Comparison of ENCODE assay signal across 16 cellular contexts in genomic region chr4:185405296-185405999, GRCh38. TPM values are rescaled to one million over a fixed set of nuclear protein-coding genes. Genes with fewer than 3 reads are reported as not detected.
DNase-seq lines count a peak whose midpoint lies in the region; ATAC-seq and TF ChIP-seq lines count a peak whose summit lies in the region.
"Had no signal": no experiment of that assay in that cellular context is flagged by ENCODE, and none has a peak within 500 bp of the region (broad histone marks: within the 10 kb centered on the region; RNA-seq: fewer than 3 reads in every experiment).

No MANE protein-coding gene starts in this region.

- TF ChIP-seq POLR2A in GM18505 (IDR thresholded peaks at IDR 0.05; ENCODE audit: borderline replicate concordance, extremely low read depth, insufficient read depth, insufficient read length): no peak

- H3K27me3 Mint-ChIP-seq in activated B cell treated with CpG ODN at 0.5 μM for 24 hours (no peaks in the 10 kb centered on the region), endodermal cell (ENCODE audit: insufficient read depth) (no peaks in the 10 kb centered on the region)
- H3K27me3 Mint-ChIP-seq in activated CD8-positive, alpha-beta T cell treated with anti-CD3 and anti-CD28 coated beads, Interleukin-2, amount 10 ng/mL, durations not matched to agents 7 days and 5 days (ENCODE audit: low read depth): no peaks in the 10 kb centered on the region

- H3K9ac ChIP-seq in endodermal cell (ENCODE audit: extremely low read depth, low read length, poor library complexity, severe bottlenecking): no peak overlapping the region

- no peak for DNase-seq in activated B cell treated with CpG ODN at 0.5 μM for 24 hours
- no peak for DNase-seq in activated CD8-positive, alpha-beta T cell treated with anti-CD3 and anti-CD28 coated beads, Interleukin-2, amount 10 ng/mL, durations not matched to agents 7 days and 5 days
- no peak for DNase-seq in superior temporal gyrus (ENCODE audit: extremely low spot score)
- DNase-seq in NCI-H1436 treated with DMSO at 0.1 percent for 48 hours (lab: John Stamatoyannopoulos, UW): no peak
- DNase-seq in endodermal cell: no peak
- DNase-seq: activated naive CD4-positive, alpha-beta T cell treated with anti-CD3 and anti-CD28 coated beads, Interleukin-2, amount 50 U/mL, for 16 hours; BE2C; dorsolateral prefrontal cortex; H9; IMR-90; NCI-H2171 treated with DMSO at 0.1 percent for 48 hours; uterus had no signal

- peaks cover 7% of the 10 kb centered on the region for H3K9me3 ChIP-seq in endodermal cell (ENCODE audit: control insufficient read depth, low read length)
- H3K9me3 ChIP-seq: BE2C, uterus had no signal

- H3K4me1 ChIP-seq in endodermal cell (ENCODE audit: control insufficient read depth, insufficient read depth, low read length): no peaks in the 10 kb centered on the region
- H3K4me1 ChIP-seq: BE2C, uterus had no signal

- POLR2A ChIA-PET in activated B cell treated with CpG ODN at 0.5 μM for 24 hours (lab: Charles Lee): interaction anchor here (0.5 to 2.9 kb wide), 5 partner anchors 10 to 64 kb away, joined by 3 to 44 read pairs (median 4); partner anchors contain the start of genes ANKRD37, LRP2BP and UFSP2
- POLR2A ChIA-PET in activated CD8-positive, alpha-beta T cell treated with anti-CD3 and anti-CD28 coated beads, Interleukin-2, amount 10 ng/mL, durations not matched to agents 7 days and 5 days (lab: Charles Lee): interaction anchor here (1.9 kb wide), 1 partner anchor 20 kb away, joined by 6 read pairs; the partner anchor contains the start of gene UFSP2

- CTCF ChIA-PET in activated B cell treated with CpG ODN at 0.5 μM for 24 hours (lab: Charles Lee): no interaction called here
- CTCF ChIA-PET in activated CD8-positive, alpha-beta T cell treated with anti-CD3 and anti-CD28 coated beads, Interleukin-2, amount 10 ng/mL, durations not matched to agents 7 days and 5 days (lab: Charles Lee): interaction anchor here (0.8 to 1.3 kb wide), 2 partner anchors 9 to 193 kb away, joined by 3 to 4 read pairs; partner anchors contain the start of gene ANKRD37

- peaks cover 3% of the 10 kb centered on the region for H3K9me3 Mint-ChIP-seq in activated B cell treated with CpG ODN at 0.5 μM for 24 hours
- H3K9me3 Mint-ChIP-seq in activated CD8-positive, alpha-beta T cell treated with anti-CD3 and anti-CD28 coated beads, Interleukin-2, amount 10 ng/mL, durations not matched to agents 7 days and 5 days (ENCODE audit: insufficient read depth): no peaks in the 10 kb centered on the region
- H3K9me3 Mint-ChIP-seq in endodermal cell: peaks cover 5% of the 10 kb centered on the region

- H3K27me3 ChIP-seq in endodermal cell (ENCODE audit: control insufficient read depth, insufficient read depth, low read length, poor library complexity, severe bottlenecking): no peaks in the 10 kb centered on the region
- H3K27me3 ChIP-seq: BE2C, dorsolateral prefrontal cortex, uterus had no signal

- H3K27ac ChIP-seq in endodermal cell (ENCODE audit: low read depth, low read length): no peak overlapping the region
- H3K27ac ChIP-seq: uterus had no signal

- WGBS in endodermal cell (ENCODE audit: insufficient coverage in 1 of 2, insufficient read length in 1 of 2), 2 experiments: 97 to 100% methylated on average over 4 to 6 of the region's 6 CpGs

- TF ChIP-seq CTCF in activated B cell treated with CpG ODN at 0.5 μM for 24 hours (IDR thresholded peaks at IDR 0.05) (no peak), endodermal cell (conservative IDR thresholded peaks at IDR 0.05) (no peak)

- ATAC-seq in GM18505 (IDR thresholded peaks at IDR 0.05; ENCODE audit: unreplicated experiment) (peak; percentile 66), GM21360 (IDR thresholded peaks at IDR 0.05; ENCODE audit: unreplicated experiment) (peak; percentile 47), HG03139 (IDR thresholded peaks at IDR 0.05; ENCODE audit: unreplicated experiment) (peak; percentile 64), activated B cell treated with CpG ODN at 0.5 μM for 24 hours (ENCODE audit: low read depth) (peak; percentile 87)
- no peak for ATAC-seq in activated CD8-positive, alpha-beta T cell treated with anti-CD3 and anti-CD28 coated beads, Interleukin-2, amount 10 ng/mL, durations not matched to agents 7 days and 5 days

- H3K27ac Mint-ChIP-seq in activated B cell treated with CpG ODN at 0.5 μM for 24 hours (peak overlapping the region; percentile 80), endodermal cell (no peak overlapping the region)
- H3K27ac Mint-ChIP-seq in activated CD8-positive, alpha-beta T cell treated with anti-CD3 and anti-CD28 coated beads, Interleukin-2, amount 10 ng/mL, durations not matched to agents 7 days and 5 days: no peak overlapping the region
- H3K27ac Mint-ChIP-seq: mesothelial cell of epicardium had no signal

- no peak overlapping the region for H3K4me3 ChIP-seq in endodermal cell (ENCODE audit: low read length)
- H3K4me3 ChIP-seq: dorsolateral prefrontal cortex, uterus had no signal

- H3K4me1 Mint-ChIP-seq in activated B cell treated with CpG ODN at 0.5 μM for 24 hours (peaks cover 12% of the 10 kb centered on the region), endodermal cell (no peaks in the 10 kb centered on the region)
- no peaks in the 10 kb centered on the region for H3K4me1 Mint-ChIP-seq in activated CD8-positive, alpha-beta T cell treated with anti-CD3 and anti-CD28 coated beads, Interleukin-2, amount 10 ng/mL, durations not matched to agents 7 days and 5 days (ENCODE audit: low read depth)
- H3K4me1 Mint-ChIP-seq: H9, mesothelial cell of epicardium had no signal

- peaks cover 46% of the 10 kb centered on the region for H3K36me3 ChIP-seq in endodermal cell (ENCODE audit: control insufficient read depth, insufficient read depth, low read length)
- H3K36me3 ChIP-seq: uterus had no signal

- peak overlapping the region; percentile 6 for H3K4me3 Mint-ChIP-seq in activated B cell treated with CpG ODN at 0.5 μM for 24 hours
- no peak overlapping the region for H3K4me3 Mint-ChIP-seq in activated CD8-positive, alpha-beta T cell treated with anti-CD3 and anti-CD28 coated beads, Interleukin-2, amount 10 ng/mL, durations not matched to agents 7 days and 5 days
- H3K4me3 Mint-ChIP-seq in endodermal cell: no peak overlapping the region
- H3K4me3 Mint-ChIP-seq: H9, mesothelial cell of epicardium had no signal

- intact Hi-C loops in activated B cell treated with CpG ODN at 0.5 μM for 24 hours (cut with micrococcal nuclease): loop anchor here (1.0 to 2.0 kb wide), 2 partner anchors 9 to 19 kb away; partner anchors contain the start of genes ANKRD37 and UFSP2

- peaks cover 55% of the 10 kb centered on the region for H3K36me3 Mint-ChIP-seq in activated B cell treated with CpG ODN at 0.5 μM for 24 hours (ENCODE audit: low read depth)
- H3K36me3 Mint-ChIP-seq in activated CD8-positive, alpha-beta T cell treated with anti-CD3 and anti-CD28 coated beads, Interleukin-2, amount 10 ng/mL, durations not matched to agents 7 days and 5 days (ENCODE audit: low read depth): peaks cover 38% of the 10 kb centered on the region
- H3K36me3 Mint-ChIP-seq in endodermal cell (ENCODE audit: low read depth): peaks cover 58% of the 10 kb centered on the region

RNA-seq across cellular contexts. Expression of gene ANKRD37, which starts 8.8 kb away (rescaled TPM):
- total RNA-seq in activated B cell treated with CpG ODN at 0.5 μM for 24 hours (10.4 and 11.2 TPM in 2 replicates), endodermal cell (1 to 10 TPM in 1 of 2 donors, under 1 TPM in 1; 0.95 to 1.3 TPM)
- total RNA-seq in activated CD8-positive, alpha-beta T cell treated with anti-CD3 and anti-CD28 coated beads, Interleukin-2, amount 10 ng/mL, durations not matched to agents 7 days and 5 days: 10 to 100 TPM; 15.6 to 18.3 TPM
- 5.7 TPM for polyA plus RNA-seq in endodermal cell (2013, experiment 1 of 2)
- 5.3 TPM for polyA plus RNA-seq in endodermal cell (2013, experiment 2 of 2)

RNA-seq across cellular contexts. Expression of gene LRP2BP, which starts 9.7 kb away (rescaled TPM):
- total RNA-seq in activated B cell treated with CpG ODN at 0.5 μM for 24 hours (0.54 and 0.75 TPM in 2 replicates), endodermal cell (under 1 TPM in 1 of 2 donors, not detected in 1; 0.15 TPM)
- 1 to 10 TPM in 1 of 2 experiments, under 1 TPM in 1; 0.97 to 1.3 TPM for total RNA-seq in activated CD8-positive, alpha-beta T cell treated with anti-CD3 and anti-CD28 coated beads, Interleukin-2, amount 10 ng/mL, durations not matched to agents 7 days and 5 days
- 0.36 TPM for polyA plus RNA-seq in endodermal cell (2013, experiment 1 of 2)
- 0.41 TPM for polyA plus RNA-seq in endodermal cell (2013, experiment 2 of 2)

RNA-seq across cellular contexts. Expression of gene UFSP2, which starts 20.3 kb away (rescaled TPM):
- total RNA-seq in activated B cell treated with CpG ODN at 0.5 μM for 24 hours (20.1 and 21.6 TPM in 2 replicates), endodermal cell (10 to 100 TPM; 23.3 to 24.7 TPM)
- 10 to 100 TPM; 16.6 to 20.3 TPM for total RNA-seq in activated CD8-positive, alpha-beta T cell treated with anti-CD3 and anti-CD28 coated beads, Interleukin-2, amount 10 ng/mL, durations not matched to agents 7 days and 5 days
- polyA plus RNA-seq in endodermal cell (2013, experiment 1 of 2): 41.7 TPM
- polyA plus RNA-seq in endodermal cell (2013, experiment 2 of 2): 35.4 TPM
